ENCODE assay signal across 27 cellular contexts in genomic region chr17:66307257-66307656, GRCh38. TPM values are rescaled to one million over a fixed set of nuclear protein-coding genes. Genes with fewer than 3 reads are reported as not detected.
A peak's percentile ranks its signal among the peaks of the same experiment; 100 is the strongest.
DNase-seq lines count a peak whose midpoint lies in the region; ATAC-seq, FAIRE-seq and TF ChIP-seq lines count a peak whose summit lies in the region.
"Had no signal": no experiment of that assay in that cellular context is flagged by ENCODE, and none has a peak within 500 bp of the region (broad histone marks: within the 10 kb centered on the region; RNA-seq: fewer than 3 reads in every experiment).

No MANE protein-coding gene starts in this region.

- no peak overlapping the region for H3K9ac ChIP-seq in DND-41 (ENCODE audit: low read depth, low read length)
- H3K9ac ChIP-seq: BLaER1 treated with 17β-estradiol and CSF1 and Interleukin-3, amounts not matched to agents 10 nM and 100 nM had no signal

- no peak for TF ChIP-seq POLR2A in GM12891 (IDR thresholded peaks at IDR 0.05; ENCODE audit: low read depth, low read length)

- POLR2A ChIA-PET in naive thymus-derived CD8-positive, alpha-beta T cell (lab: Charles Lee) = interaction anchor here (1.3 to 1.8 kb wide), 2 partner anchors 9 to 24 kb away, joined by 4 to 8 read pairs; no protein-coding TSS in a partner anchor

- H3K4me1 ChIP-seq in DND-41 (ENCODE audit: insufficient read depth, low read length) (peaks cover 40% of the 10 kb centered on the region), small intestine (ENCODE audit: control insufficient read depth in 2 of 2, insufficient read depth in 1 of 2, low read depth in 1 of 2, low read length in 1 of 2) (peaks cover 0 to 2% of the 10 kb centered on the region in 2 donors)
- H3K4me1 ChIP-seq: pancreas had no signal

- no peak overlapping the region for H2AFZ ChIP-seq in DND-41 (ENCODE audit: low read depth, low read length)
- H2AFZ ChIP-seq: PC-9 had no signal

- H3K9me3 ChIP-seq in DND-41 (ENCODE audit: insufficient read depth, low read length, severe bottlenecking) (no peaks in the 10 kb centered on the region), small intestine (ENCODE audit: control insufficient read depth, low read depth) (no peaks in the 10 kb centered on the region)
- H3K9me3 ChIP-seq: BLaER1 treated with 17β-estradiol and CSF1 and Interleukin-3, amounts not matched to agents 10 nM and 100 nM; pancreas; suprapubic skin; vagina had no signal

- no peak overlapping the region for H3K4me3 ChIP-seq in DND-41 (ENCODE audit: low read depth in 1 of 2, low read length in 2 of 2)
- no peak overlapping the region for H3K4me3 ChIP-seq in small intestine (ENCODE audit: low read depth in 1 of 2, low read length in 2 of 2)
- H3K4me3 ChIP-seq: BLaER1 treated with 17β-estradiol and CSF1 and Interleukin-3, amounts not matched to agents 10 nM and 100 nM; heart left ventricle; pancreas; suprapubic skin; vagina had no signal

- ATAC-seq in DND-41 (ENCODE audit: insufficient read depth, low read depth) = no peak
- no peak for ATAC-seq in naive thymus-derived CD8-positive, alpha-beta T cell
- ATAC-seq: heart left ventricle, pancreas, sciatic nerve had no signal

- no peaks in the 10 kb centered on the region for H3K27me3 ChIP-seq in DND-41 (ENCODE audit: insufficient read depth, low read length, poor library complexity)
- H3K27me3 ChIP-seq in small intestine (ENCODE audit: control insufficient read depth in 2 of 2, insufficient read depth in 2 of 2, low read length in 2 of 2) = no peaks in the 10 kb centered on the region
- H3K27me3 ChIP-seq: BLaER1 treated with 17β-estradiol and CSF1 and Interleukin-3, amounts not matched to agents 10 nM and 100 nM; heart left ventricle; pancreas; suprapubic skin; vagina had no signal

- FAIRE-seq in small intestine (lab: Jason Lieb, UNC) (no peak), GM12891 (lab: Jason Lieb, UNC) (no peak)
- FAIRE-seq: endothelial cell of umbilical vein, pancreas had no signal

- peak overlapping the region; percentile 96 for H3K27ac Mint-ChIP-seq in activated T-cell treated with anti-CD3 and anti-CD28 coated beads, Interleukin-2, amount 50 U/mL, for 24 hours
- peak overlapping the region; percentile 88 for H3K27ac Mint-ChIP-seq in activated T-helper 1 cell treated with anti-CD3 and anti-CD28 coated beads, Interleukin-12 subunit alpha, Interleukin-12 subunit beta, Interleukin-2, Interleukin-4 antibody, amounts not matched to agents 30 ng/mL and 10 ng/mL and 1 ng/mL, durations not matched to agents 14 hours and 24 hours and 36 hours
- H3K27ac Mint-ChIP-seq in naive thymus-derived CD8-positive, alpha-beta T cell = peak overlapping the region; percentile 9 to 95 (median 64)
- H3K27ac Mint-ChIP-seq: naive B cell had no signal

- H3K27ac ChIP-seq in DND-41 (ENCODE audit: low read length) (no peak overlapping the region), small intestine (ENCODE audit: low read depth in 1 of 2, low read length in 1 of 2) (no peak overlapping the region)
- H3K27ac ChIP-seq: BLaER1 treated with 17β-estradiol and CSF1 and Interleukin-3, amounts not matched to agents 10 nM and 100 nM; PC-9; suprapubic skin; WERI-Rb-1 had no signal

- intact Hi-C loops in activated T-helper 1 cell treated with anti-CD3 and anti-CD28 coated beads, Interleukin-12 subunit alpha, Interleukin-12 subunit beta, Interleukin-2, Interleukin-4 antibody, amounts not matched to agents 30 ng/mL and 10 ng/mL and 1 ng/mL, durations not matched to agents 14 hours and 24 hours and 36 hours (cut with micrococcal nuclease) = loop anchor here (2.0 to 10.0 kb wide), 4 partner anchors 58 to 1332 kb away; no protein-coding TSS in a partner anchor

- H3K27me3 Mint-ChIP-seq in activated T-cell treated with anti-CD3 and anti-CD28 coated beads, Interleukin-2, amount 50 U/mL, for 24 hours = no peaks in the 10 kb centered on the region
- H3K27me3 Mint-ChIP-seq in activated T-helper 1 cell treated with anti-CD3 and anti-CD28 coated beads, Interleukin-12 subunit alpha, Interleukin-12 subunit beta, Interleukin-2, Interleukin-4 antibody, amounts not matched to agents 30 ng/mL and 10 ng/mL and 1 ng/mL, durations not matched to agents 14 hours and 24 hours and 36 hours (ENCODE audit: insufficient read depth) = no peaks in the 10 kb centered on the region
- no peaks in the 10 kb centered on the region for H3K27me3 Mint-ChIP-seq in naive thymus-derived CD8-positive, alpha-beta T cell

- H4K20me1 ChIP-seq in DND-41 (ENCODE audit: insufficient read depth, low read length) = peaks cover 6% of the 10 kb centered on the region; the same call in 1 of the 2 replicates

- H3K36me3 Mint-ChIP-seq in activated T-cell treated with anti-CD3 and anti-CD28 coated beads, Interleukin-2, amount 50 U/mL, for 24 hours (ENCODE audit: low read depth) = peaks cover 88% of the 10 kb centered on the region
- H3K36me3 Mint-ChIP-seq in activated T-helper 1 cell treated with anti-CD3 and anti-CD28 coated beads, Interleukin-12 subunit alpha, Interleukin-12 subunit beta, Interleukin-2, Interleukin-4 antibody, amounts not matched to agents 30 ng/mL and 10 ng/mL and 1 ng/mL, durations not matched to agents 14 hours and 24 hours and 36 hours (ENCODE audit: low read depth) = peaks cover 62% of the 10 kb centered on the region
- H3K36me3 Mint-ChIP-seq in naive thymus-derived CD8-positive, alpha-beta T cell = peaks cover 3 to 45% (median 34%) of the 10 kb centered on the region in 3 donors
- H3K36me3 Mint-ChIP-seq: naive B cell had no signal

- peaks cover 78% of the 10 kb centered on the region for H3K4me1 Mint-ChIP-seq in activated T-cell treated with anti-CD3 and anti-CD28 coated beads, Interleukin-2, amount 50 U/mL, for 24 hours (ENCODE audit: low read depth)
- H3K4me1 Mint-ChIP-seq in activated T-helper 1 cell treated with anti-CD3 and anti-CD28 coated beads, Interleukin-12 subunit alpha, Interleukin-12 subunit beta, Interleukin-2, Interleukin-4 antibody, amounts not matched to agents 30 ng/mL and 10 ng/mL and 1 ng/mL, durations not matched to agents 14 hours and 24 hours and 36 hours (ENCODE audit: low read depth) = peaks cover 76% of the 10 kb centered on the region
- H3K4me1 Mint-ChIP-seq in naive thymus-derived CD8-positive, alpha-beta T cell = peaks cover 42 to 84% (median 80%) of the 10 kb centered on the region in 4 donors

- 0 out of 2 replicates have a peak overlapping the region, but pooled peaks have one; percentile 10 for H3K4me2 ChIP-seq in DND-41 (ENCODE audit: insufficient read depth, low read length)

- no peaks in the 10 kb centered on the region for H3K9me3 Mint-ChIP-seq in activated T-cell treated with anti-CD3 and anti-CD28 coated beads, Interleukin-2, amount 50 U/mL, for 24 hours
- no peaks in the 10 kb centered on the region for H3K9me3 Mint-ChIP-seq in activated T-helper 1 cell treated with anti-CD3 and anti-CD28 coated beads, Interleukin-12 subunit alpha, Interleukin-12 subunit beta, Interleukin-2, Interleukin-4 antibody, amounts not matched to agents 30 ng/mL and 10 ng/mL and 1 ng/mL, durations not matched to agents 14 hours and 24 hours and 36 hours
- peaks cover 0 to 3% (median 0%) of the 10 kb centered on the region in 9 donors for H3K9me3 Mint-ChIP-seq in naive thymus-derived CD8-positive, alpha-beta T cell
- H3K9me3 Mint-ChIP-seq: naive B cell had no signal

- peaks cover 87% of the 10 kb centered on the region for H3K79me2 ChIP-seq in DND-41 (ENCODE audit: insufficient read depth, low read length)

- 72 to 79% (median 79%) methylated on average over 2 of the region's 2 CpGs for WGBS in small intestine, 3 donors

- TF ChIP-seq CTCF in DND-41 (IDR thresholded peaks at IDR 0.05; ENCODE audit: borderline replicate concordance, extremely low read depth, low read length, poor library complexity, severe bottlenecking) = no peak

- peak overlapping the region; percentile 99 for H3K4me3 Mint-ChIP-seq in activated T-cell treated with anti-CD3 and anti-CD28 coated beads, Interleukin-2, amount 50 U/mL, for 24 hours
- H3K4me3 Mint-ChIP-seq in activated T-helper 1 cell treated with anti-CD3 and anti-CD28 coated beads, Interleukin-12 subunit alpha, Interleukin-12 subunit beta, Interleukin-2, Interleukin-4 antibody, amounts not matched to agents 30 ng/mL and 10 ng/mL and 1 ng/mL, durations not matched to agents 14 hours and 24 hours and 36 hours = peak overlapping the region; percentile 100
- peak overlapping the region in 7 of 10 donors; percentile 3 to 97 (median 51) for H3K4me3 Mint-ChIP-seq in naive thymus-derived CD8-positive, alpha-beta T cell

- H3K36me3 ChIP-seq in DND-41 (ENCODE audit: insufficient read depth, low read length) (peaks cover 38% of the 10 kb centered on the region), small intestine (ENCODE audit: control insufficient read depth in 2 of 2, insufficient read depth in 2 of 2, low read length in 2 of 2) (peaks cover 0 to 4% of the 10 kb centered on the region in 2 donors)
- H3K36me3 ChIP-seq: pancreas, suprapubic skin, vagina, WERI-Rb-1 had no signal

- DNase-seq in activated T-cell treated with anti-CD3 and anti-CD28 coated beads, Interleukin-2, amount 50 U/mL, for 24 hours = no peak
- no peak for DNase-seq in activated T-cell treated with anti-CD3 and anti-CD28 coated beads, Interleukin-2, amount 50 U/mL, for 48 hours
- DNase-seq in DND-41 (no peak), small intestine (no peak), GM12891 (ENCODE audit: insufficient read length, low spot score) (no peak), NCI-H82 treated with DMSO at 0.1 percent for 48 hours (lab: John Stamatoyannopoulos, UW; ENCODE audit: unreplicated experiment) (no peak)
- no peak for DNase-seq in activated T-helper 1 cell treated with anti-CD3 and anti-CD28 coated beads, Interleukin-12 subunit alpha, Interleukin-12 subunit beta, Interleukin-2, Interleukin-4 antibody, amounts not matched to agents 30 ng/mL and 10 ng/mL and 1 ng/mL, durations not matched to agents 14 hours and 24 hours and 36 hours (ENCODE audit: low spot score)
- DNase-seq in naive thymus-derived CD8-positive, alpha-beta T cell = no peak
- DNase-seq: activated CD8-positive, alpha-beta memory T cell treated with anti-CD3 and anti-CD28 coated beads for 24 hours; anterior cingulate cortex; caudate nucleus; H7; heart left ventricle; mesendoderm; naive B cell; NCI-H1092 treated with DMSO at 0.1 percent for 48 hours; NCI-H2029 treated with DMSO at 0.1 percent for 48 hours; NCI-H345; pancreas; PC-9; SHP77 treated with DMSO at 0.1 percent for 48 hours; WERI-Rb-1 had no signal

TF ChIP-seq in GM12891, 5 proteins besides CTCF, POLR2A, EP300 and RAD21 (continues in another document):
- TF ChIP-seq POLR2AphosphoS5 (IDR thresholded peaks at IDR 0.05; ENCODE audit: low read depth, low read length) (no peak), TAF1 (IDR thresholded peaks at IDR 0.05; ENCODE audit: low read depth, low read length) (no peak), POU2F2 (IDR thresholded peaks at IDR 0.05; ENCODE audit: low read depth, low read length) (no peak), SPI1 (IDR thresholded peaks at IDR 0.05; ENCODE audit: low read depth, low read length) (no peak)

RNA-seq across cellular contexts. Expression of gene PRKCA, which starts 4.8 kb away (rescaled TPM):
- 155 and 157 TPM in 2 replicates for total RNA-seq in activated T-helper 1 cell treated with anti-CD3 and anti-CD28 coated beads, Interleukin-12 subunit alpha, Interleukin-12 subunit beta, Interleukin-2, Interleukin-4 antibody, amounts not matched to agents 30 ng/mL and 10 ng/mL and 1 ng/mL, durations not matched to agents 14 hours and 24 hours and 36 hours
- total RNA-seq in naive thymus-derived CD8-positive, alpha-beta T cell = 10 to 100 TPM; 90.6 to 97.3 TPM
- 1 to 10 TPM; 1.3 to 5.8 (median 3.3) TPM for polyA plus RNA-seq in naive thymus-derived CD8-positive, alpha-beta T cell
- polyA plus RNA-seq in small intestine = 10 to 100 TPM; 11.3 to 26.6 (median 20.5) TPM
- polyA plus RNA-seq in GM12891 (2012; ENCODE audit: low read depth, missing spikeins) = 0.05 TPM
